ENCODE assay signal across 17 cellular contexts in genomic region chr5:1065143-1065750, GRCh38.
"Had no signal": no experiment of that assay in that cellular context is flagged by ENCODE, and none has a peak within 500 bp of the region (broad histone marks: within the 10 kb centered on the region; RNA-seq: fewer than 3 reads in every experiment).

No MANE protein-coding gene starts in this region.

- H3K4me1 Mint-ChIP-seq: activated CD4-positive, alpha-beta T cell treated with anti-CD3 and anti-CD28 coated beads for 36 hours; activated naive CD8-positive, alpha-beta T cell treated with anti-CD3 and anti-CD28 coated beads for 36 hours; nephron; T-cell; WTC11 had no signal

- ATAC-seq: activated CD4-positive, alpha-beta T cell treated with anti-CD3 and anti-CD28 coated beads for 36 hours; T-cell; WTC11 had no signal

- DNase-seq: activated CD4-positive, alpha-beta T cell treated with anti-CD3 and anti-CD28 coated beads for 36 hours; activated CD4-positive, alpha-beta T cell treated with anti-CD3 and anti-CD28 coated beads, Interleukin-2, amount 50 U/mL, for 48 hours; activated gamma-delta T cell treated with Interleukin-2 at 50 U/mL for 16 hours; activated naive CD8-positive, alpha-beta T cell treated with anti-CD3 and anti-CD28 coated beads for 36 hours; activated T-cell treated with anti-CD3 and anti-CD28 coated beads for 4 hours; amniotic stem cell; dermis blood vessel endothelial cell; effector memory CD4-positive, alpha-beta T cell; mammary epithelial cell; nucleus accumbens; stimulated activated CD4-positive, alpha-beta T cell treated with anti-CD3 and anti-CD28 coated beads, Interleukin-2, amount 100 ng/mL, for 24 hours; stomach; T-cell had no signal

- H3K4me1 ChIP-seq: stomach had no signal

- H3K4me3 Mint-ChIP-seq: activated CD4-positive, alpha-beta T cell treated with anti-CD3 and anti-CD28 coated beads for 36 hours; activated naive CD8-positive, alpha-beta T cell treated with anti-CD3 and anti-CD28 coated beads for 36 hours; activated T-helper 1 cell treated with anti-CD3 and anti-CD28 coated beads, Interleukin-12 subunit alpha, Interleukin-12 subunit beta, Interleukin-2, Interleukin-4 antibody, amounts not matched to agents 30 ng/mL and 10 ng/mL and 1 ng/mL, durations not matched to agents 14 hours and 24 hours and 36 hours; nephron; T-cell; type B pancreatic cell; WTC11 had no signal

- H3K27ac ChIP-seq: stomach had no signal

- H3K27me3 ChIP-seq: stomach had no signal

- H3K9me3 Mint-ChIP-seq: activated naive CD8-positive, alpha-beta T cell treated with anti-CD3 and anti-CD28 coated beads for 36 hours; activated T-helper 1 cell treated with anti-CD3 and anti-CD28 coated beads, Interleukin-12 subunit alpha, Interleukin-12 subunit beta, Interleukin-2, Interleukin-4 antibody, amounts not matched to agents 30 ng/mL and 10 ng/mL and 1 ng/mL, durations not matched to agents 14 hours and 24 hours and 36 hours; nephron; T-cell; type B pancreatic cell; WTC11 had no signal

- H3K27ac Mint-ChIP-seq: activated CD4-positive, alpha-beta T cell treated with anti-CD3 and anti-CD28 coated beads for 36 hours; activated naive CD8-positive, alpha-beta T cell treated with anti-CD3 and anti-CD28 coated beads for 36 hours; activated T-helper 1 cell treated with anti-CD3 and anti-CD28 coated beads, Interleukin-12 subunit alpha, Interleukin-12 subunit beta, Interleukin-2, Interleukin-4 antibody, amounts not matched to agents 30 ng/mL and 10 ng/mL and 1 ng/mL, durations not matched to agents 14 hours and 24 hours and 36 hours; nephron; T-cell; type B pancreatic cell; WTC11 had no signal

- H3K27me3 Mint-ChIP-seq: activated CD4-positive, alpha-beta T cell treated with anti-CD3 and anti-CD28 coated beads for 36 hours; activated naive CD8-positive, alpha-beta T cell treated with anti-CD3 and anti-CD28 coated beads for 36 hours; T-cell; type B pancreatic cell had no signal

- H3K9me3 ChIP-seq: stomach had no signal

- H3K4me3 ChIP-seq: stomach had no signal
